ENCODE assay signal across 8 cellular contexts in genomic region chr7:10731253-10731773, GRCh38.
"Had no signal": no experiment of that assay in that cellular context is flagged by ENCODE, and none has a peak within 500 bp of the region (broad histone marks: within the 10 kb centered on the region; RNA-seq: fewer than 3 reads in every experiment).

No MANE protein-coding gene starts in this region.

- ATAC-seq: HCT116, HepG2 had no signal

- H3K4me1 ChIP-seq: HAP-1 had no signal

- H3K9me3 ChIP-seq: HAP-1 had no signal

- FAIRE-seq: HepG2 had no signal

- H2AFZ ChIP-seq: GM23248 had no signal

- H3K27ac ChIP-seq: GM23248, HL-60 had no signal

- H3K36me3 ChIP-seq: HAP-1 had no signal

- H3K4me3 ChIP-seq: GM23248, HAP-1 had no signal

- DNase-seq: GM23248, GOT3, H7, HFFc6 had no signal

- H3K9ac ChIP-seq: GM23248 had no signal
